9 cellular contexts compared by ENCODE assay signal in the genomic region with DNA sequence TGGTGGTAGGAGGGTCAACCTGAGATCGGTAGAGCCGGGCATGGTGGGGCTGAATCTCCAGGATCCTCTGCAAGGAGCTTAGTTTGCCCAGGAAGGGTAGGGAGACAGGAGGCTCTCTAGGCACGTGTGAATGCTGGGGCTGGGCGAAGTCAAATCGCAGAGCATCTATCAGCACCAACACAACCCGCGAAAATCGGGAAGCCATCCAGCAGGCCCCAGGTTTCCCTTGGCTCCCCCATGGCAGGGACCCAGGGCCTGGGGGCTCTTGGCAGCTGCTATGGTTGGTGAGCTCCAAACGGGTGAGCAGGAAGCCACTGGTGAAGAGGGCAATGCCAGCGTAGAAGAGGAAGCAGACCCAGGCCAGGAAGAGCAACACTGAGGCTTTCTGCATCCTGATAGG. TPM values are rescaled to one million over a fixed set of nuclear protein-coding genes. Genes with fewer than 3 reads are reported as not detected.
DNase-seq lines count a peak whose midpoint lies in the region; ATAC-seq and TF ChIP-seq lines count a peak whose summit lies in the region.
"Had no signal": no experiment of that assay in that cellular context is flagged by ENCODE, and none has a peak within 500 bp of the region (broad histone marks: within the 10 kb centered on the region; RNA-seq: fewer than 3 reads in every experiment).

No MANE protein-coding gene starts in this region.

- H3K23ac ChIP-seq in trophoblast cell (ENCODE audit: low read length) = no peak overlapping the region

- H3K27me3 ChIP-seq in OCI-LY3 (ENCODE audit: low read depth, low read length) = no peaks in the 10 kb centered on the region
- H3K27me3 ChIP-seq in dorsolateral prefrontal cortex = no peaks in the 10 kb centered on the region
- H3K27me3 ChIP-seq in trophoblast cell (ENCODE audit: insufficient read depth, low read length) = no peaks in the 10 kb centered on the region

- H3K27ac ChIP-seq in OCI-LY3 (ENCODE audit: low read length) (0 out of 2 replicates have a peak overlapping the region, but pooled peaks have one; percentile 92), dorsolateral prefrontal cortex (peak overlapping the region in 37 of 59 donors; percentile 3 to 99 (median 96)), trophoblast cell (ENCODE audit: low read depth, low read length) (no peak overlapping the region)

- peaks cover 7% of the 10 kb centered on the region for H3K4me1 ChIP-seq in OCI-LY3 (ENCODE audit: low read length)
- peaks cover 2 to 3% of the 10 kb centered on the region in 2 experiments for H3K4me1 ChIP-seq in trophoblast cell (ENCODE audit: control insufficient read depth in 1 of 2, insufficient read depth in 2 of 2, low read length in 2 of 2)

- H3K36me3 Mint-ChIP-seq in activated CD4-positive, alpha-beta T cell treated with anti-CD3 and anti-CD28 coated beads for 36 hours (ENCODE audit: low read depth) = peaks cover 29% of the 10 kb centered on the region

- H3K36me3 ChIP-seq in OCI-LY3 (replicated peaks; ENCODE audit: low read depth, low read length) = peaks cover 24% of the 10 kb centered on the region
- peaks cover 28 to 36% of the 10 kb centered on the region in 2 experiments for H3K36me3 ChIP-seq in trophoblast cell (ENCODE audit: control insufficient read depth in 1 of 2, insufficient read depth in 2 of 2, low read length in 2 of 2)

- DNase-seq in activated CD4-positive, alpha-beta T cell treated with anti-CD3 and anti-CD28 coated beads for 36 hours = no peak
- no peak for DNase-seq in activated CD4-positive, alpha-beta T cell treated with anti-CD3 and anti-CD28 coated beads, Interleukin-2, amount 50 U/mL, for 1 hour
- DNase-seq in dorsolateral prefrontal cortex (no peak), trophoblast cell (no peak), DMS 273 (lab: John Stamatoyannopoulos, UW; ENCODE audit: unreplicated experiment) (no peak), NCI-H226 (no peak)
- DNase-seq: activated gamma-delta T cell treated with Interleukin-2 at 50 U/mL for 16 hours had no signal

- no peaks in the 10 kb centered on the region for H3K27me3 Mint-ChIP-seq in activated CD4-positive, alpha-beta T cell treated with anti-CD3 and anti-CD28 coated beads for 36 hours

- H3K4me3 ChIP-seq in OCI-LY3 (ENCODE audit: low read length) = peak overlapping the region; percentile 93
- peak overlapping the region in 47 of 59 donors; percentile 74 to 100 (median 94) for H3K4me3 ChIP-seq in dorsolateral prefrontal cortex
- H3K4me3 ChIP-seq in trophoblast cell (ENCODE audit: low read depth, low read length) = no peak overlapping the region

- H3K14ac ChIP-seq in trophoblast cell (ENCODE audit: low read length) = no peak overlapping the region

- H3K9ac ChIP-seq in OCI-LY3 (ENCODE audit: low read length) (peak overlapping the region; percentile 99), trophoblast cell (ENCODE audit: low read length) (no peak overlapping the region)

- H3K9me3 Mint-ChIP-seq in activated CD4-positive, alpha-beta T cell treated with anti-CD3 and anti-CD28 coated beads for 36 hours (ENCODE audit: low read depth) = no peaks in the 10 kb centered on the region

- H4K20me1 ChIP-seq in OCI-LY3 (ENCODE audit: insufficient read depth, low read length) = no peaks in the 10 kb centered on the region

- CTCF ChIA-PET in activated CD4-positive, alpha-beta T cell treated with anti-CD3 and anti-CD28 coated beads for 36 hours (lab: Charles Lee) = interaction anchor here (0.6 to 4.2 kb wide), 10 partner anchors 12 to 662 kb away, joined by 3 to 54 read pairs (median 5); partner anchors contain the start of genes DNAJB5, FANCG and VCP

- H3K4me2 ChIP-seq in OCI-LY3 (ENCODE audit: low read length) (peak overlapping the region; percentile 94), trophoblast cell (ENCODE audit: low read length) (peak overlapping the region; percentile 66)

- no peak overlapping the region for H3K18ac ChIP-seq in trophoblast cell (ENCODE audit: low read length)

- TF ChIP-seq CTCF in OCI-LY3 (IDR thresholded peaks at IDR 0.05; ENCODE audit: low read depth, low read length) (no peak), dorsolateral prefrontal cortex (IDR thresholded peaks at IDR 0.05 in 54 of 56, conservative IDR thresholded peaks at IDR 0.05 in 2 of 56; ENCODE audit: low read depth in 1 of 56, partially characterized antibody in 56 of 56) (no peak)

- H4K12ac ChIP-seq in trophoblast cell (ENCODE audit: low read depth, low read length) = peak overlapping the region; percentile 27

- H3K27ac Mint-ChIP-seq in activated CD4-positive, alpha-beta T cell treated with anti-CD3 and anti-CD28 coated beads for 36 hours = peak overlapping the region; percentile 92

- no CpG with 5 or more reads among the region's 10 CpGs for WGBS in trophoblast cell (ENCODE audit: extremely low coverage, insufficient coverage, insufficient read length)

- H3K79me1 ChIP-seq in trophoblast cell (ENCODE audit: low read length) = peaks cover 6% of the 10 kb centered on the region

- no peaks in the 10 kb centered on the region for H3K9me3 ChIP-seq in OCI-LY3 (ENCODE audit: insufficient read depth, low read length)
- H3K9me3 ChIP-seq in trophoblast cell (ENCODE audit: insufficient read depth, low read depth, low read length) = no peaks in the 10 kb centered on the region

- peak overlapping the region; percentile 33 for H2AK5ac ChIP-seq in trophoblast cell (ENCODE audit: low read length)

- H4K91ac ChIP-seq in trophoblast cell (ENCODE audit: low read depth, low read length) = no peak overlapping the region

- H3K4me1 Mint-ChIP-seq in activated CD4-positive, alpha-beta T cell treated with anti-CD3 and anti-CD28 coated beads for 36 hours = peaks cover 15% of the 10 kb centered on the region

- H2BK5ac ChIP-seq in trophoblast cell (ENCODE audit: low read depth, low read length, poor library complexity) = no peak overlapping the region

- H2AFZ ChIP-seq in OCI-LY3 (ENCODE audit: low read depth, low read length) (no peak overlapping the region), trophoblast cell (ENCODE audit: insufficient read depth, low read length, poor library complexity) (no peak overlapping the region)

- peak overlapping the region; percentile 85 for H3K4me3 Mint-ChIP-seq in activated CD4-positive, alpha-beta T cell treated with anti-CD3 and anti-CD28 coated beads for 36 hours

- peaks cover 13% of the 10 kb centered on the region for H3K79me2 ChIP-seq in OCI-LY3 (ENCODE audit: low read length)
- peaks cover 2% of the 10 kb centered on the region for H3K79me2 ChIP-seq in trophoblast cell (ENCODE audit: control insufficient read depth, insufficient read depth, low read length, poor library complexity)

- peak overlapping the region; percentile 75 for H4K8ac ChIP-seq in trophoblast cell (ENCODE audit: low read depth, low read length)

- no peak for ATAC-seq in activated CD4-positive, alpha-beta T cell treated with anti-CD3 and anti-CD28 coated beads for 36 hours
- ATAC-seq in GM19397 (IDR thresholded peaks at IDR 0.05; ENCODE audit: unreplicated experiment) = no peak

- H2BK120ac ChIP-seq in trophoblast cell (ENCODE audit: insufficient read depth, low read length, poor library complexity) = no peak overlapping the region

- no peak overlapping the region for H3K4ac ChIP-seq in trophoblast cell (ENCODE audit: low read depth, low read length)

- H2BK12ac ChIP-seq in trophoblast cell (ENCODE audit: low read length) = no peak overlapping the region

- POLR2A ChIA-PET in activated CD4-positive, alpha-beta T cell treated with anti-CD3 and anti-CD28 coated beads for 36 hours (lab: Charles Lee) = interaction anchor here (0.6 to 1.0 kb wide), 4 partner anchors 17 to 1047 kb away, joined by 3 to 5 read pairs (median 4); no protein-coding TSS in a partner anchor

- intact Hi-C loops in activated CD4-positive, alpha-beta T cell treated with anti-CD3 and anti-CD28 coated beads for 36 hours (cut with DNase I, micrococcal nuclease) = loop anchor here in 1 of 2 experiments (5.0 kb wide), 1 partner anchor 562 kb away; the partner anchor contains the start of genes CCDC107 and RMRP
- intact Hi-C loops in dorsolateral prefrontal cortex (cut with DNase I) = loop anchor here (5.0 kb wide), 2 partner anchors 108 to 198 kb away; partner anchors contain the start of gene DNAJB5 (in 1 of the 2)

RNA-seq across cellular contexts. Expression of gene PIGO, which starts 1.2 kb away (rescaled TPM):
- 10 to 100 TPM; 21.0 to 27.2 TPM for total RNA-seq in activated CD4-positive, alpha-beta T cell treated with anti-CD3 and anti-CD28 coated beads for 36 hours
- 10 to 100 TPM; 14.1 to 39.9 (median 22.4) TPM for total RNA-seq in dorsolateral prefrontal cortex
- 14.0 and 14.6 TPM in 2 replicates for polyA plus RNA-seq in trophoblast cell (2013)

RNA-seq across cellular contexts. Expression of gene STOML2, which starts 7.8 kb away (rescaled TPM):
- 100 to 1,000 TPM; 169 to 201 TPM for total RNA-seq in activated CD4-positive, alpha-beta T cell treated with anti-CD3 and anti-CD28 coated beads for 36 hours
- 10 to 100 TPM; 36.9 to 78.5 (median 61.0) TPM for total RNA-seq in dorsolateral prefrontal cortex
- polyA plus RNA-seq in trophoblast cell (2013) = 81.6 and 83.4 TPM in 2 replicates

RNA-seq across cellular contexts. Expression of gene FANCG, which starts 15.4 kb away (rescaled TPM):
- total RNA-seq in activated CD4-positive, alpha-beta T cell treated with anti-CD3 and anti-CD28 coated beads for 36 hours = 10 to 100 TPM; 92.8 to 93.4 TPM
- total RNA-seq in dorsolateral prefrontal cortex = 10 to 100 TPM; 12.2 to 38.6 (median 22.1) TPM
- 31.6 and 33.8 TPM in 2 replicates for polyA plus RNA-seq in trophoblast cell (2013)

RNA-seq across cellular contexts. Expression of gene ATOSB, which starts 20.5 kb away (rescaled TPM):
- 1 to 10 TPM; 5.7 to 6.4 TPM for total RNA-seq in activated CD4-positive, alpha-beta T cell treated with anti-CD3 and anti-CD28 coated beads for 36 hours
- 10 to 100 TPM; 14.2 to 30.2 (median 22.4) TPM for total RNA-seq in dorsolateral prefrontal cortex
- 19.5 and 20.6 TPM in 2 replicates for polyA plus RNA-seq in trophoblast cell (2013)

RNA-seq across cellular contexts. Expression of gene VCP, which starts 22.8 kb away (rescaled TPM):
- total RNA-seq in activated CD4-positive, alpha-beta T cell treated with anti-CD3 and anti-CD28 coated beads for 36 hours = 100 to 1,000 TPM; 261 to 268 TPM
- 100 to 1,000 TPM in 119 of 120 experiments, 10 to 100 TPM in 1; 96.2 to 199 (median 161) TPM for total RNA-seq in dorsolateral prefrontal cortex
- polyA plus RNA-seq in trophoblast cell (2013) = 250 and 256 TPM in 2 replicates
